In the genomic region with DNA sequence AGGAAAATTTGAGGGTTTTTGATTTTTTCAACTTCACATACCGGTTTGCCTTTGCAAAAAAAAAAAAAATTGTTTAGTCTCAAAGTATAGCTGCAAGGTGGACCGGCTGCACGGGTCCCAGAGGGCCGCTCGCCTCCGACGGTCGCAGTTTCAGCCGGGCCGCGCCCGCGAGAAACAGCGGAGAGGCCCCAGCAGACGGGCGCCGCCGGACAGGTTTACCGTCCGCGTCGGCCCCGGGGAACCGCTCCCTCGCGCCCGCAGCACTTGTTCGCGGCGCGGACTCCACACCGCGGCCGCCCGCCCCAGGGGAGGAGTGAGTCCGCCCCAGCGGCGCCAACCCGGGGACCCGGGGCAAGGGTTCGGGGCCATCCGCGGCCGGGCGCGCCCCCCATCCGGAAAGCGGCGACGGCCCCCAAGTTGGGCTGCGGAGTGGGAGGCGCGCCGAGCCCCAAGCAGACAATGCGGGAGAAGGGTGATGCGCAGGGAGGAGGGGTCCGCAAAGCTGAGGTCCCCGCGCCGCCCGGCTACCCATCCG, we compare ENCODE assay signal across 8 cellular contexts.
DNase-seq lines count a peak whose midpoint lies in the region; ATAC-seq, FAIRE-seq and TF ChIP-seq lines count a peak whose summit lies in the region.
"Not testable (repeated sequence)": the region's sequence is repeated elsewhere in the genome, so short reads cannot be mapped to it uniquely, and the experiment has no call there.

No MANE protein-coding gene starts in this region.

- TF ChIP-seq RAD21 in K562 (CRISPR knock-in tag; conservative IDR thresholded peaks at IDR 0.05 in 1 of 2, IDR thresholded peaks at IDR 0.05 in 1 of 2) = not testable (repeated sequence)

- not testable (repeated sequence) for ATAC-seq in K562; thoracic aorta (ENCODE audit: insufficient number of reproducible peaks, low FRiP score, low read depth)

- not testable (repeated sequence) for H3K9me1 ChIP-seq in K562 (ENCODE audit: control insufficient read depth, insufficient read depth, low read length)

- H3K4me3 ChIP-seq in BE2C (ENCODE audit: low read depth, low read length) = peak overlapping the region; percentile 28
- peak overlapping the region; percentile 38 for H3K4me3 ChIP-seq in HEK293 (ENCODE audit: low read depth, low read length)
- peak overlapping the region; percentile 63; the same call in 1 of the 2 replicates for H3K4me3 ChIP-seq in SK-N-MC
- peak overlapping the region; percentile 27; the same call in 1 of the 2 replicates for H3K4me3 ChIP-seq in K562
- H3K4me3 ChIP-seq in fibroblast of pulmonary artery (replicated peaks; ENCODE audit: low read depth, low read length) = peak overlapping the region; percentile 5
- peak overlapping the region; percentile 35 for H3K4me3 ChIP-seq in kidney epithelial cell (ENCODE audit: low read depth, low read length)
- H3K4me3 ChIP-seq in ovary = peak overlapping the region; percentile 45
- H3K4me3 ChIP-seq in thoracic aorta = peak overlapping the region; percentile 57

- CTCF ChIA-PET in HEK293 (lab: Yijun Ruan, JAX); K562 (lab: Yijun Ruan, JAX; ENCODE audit: low intra/inter-chr PET ratio): not testable (repeated sequence)

- not testable (repeated sequence) for TF ChIP-seq EP300 in K562 (IDR thresholded peaks at IDR 0.05; ENCODE audit: low read length); ovary (IDR thresholded peaks at IDR 0.05)

- not testable (repeated sequence) for BruUV-seq in K562 (replicated peaks; lab: Mats Ljungman, UMichigan)

- not testable (repeated sequence) for H3K36me3 ChIP-seq in BE2C; HEK293 (ENCODE audit: control insufficient read depth in 2 of 2, insufficient read depth in 1 of 2, low read length in 2 of 2); SK-N-MC (ENCODE audit: insufficient read depth, low read length); K562 (ENCODE audit: control insufficient read depth, insufficient read depth, low read length); kidney epithelial cell (ENCODE audit: control insufficient read depth, insufficient read depth, low read length); ovary; thoracic aorta

- intact Hi-C loops in K562 (cut with micrococcal nuclease); ovary (cut with DNase I): not testable (repeated sequence)

- in situ Hi-C loops in K562 (cut with MboI) = not testable (repeated sequence)

- not testable (repeated sequence) for H3K79me2 ChIP-seq in K562 (ENCODE audit: control insufficient read depth, insufficient read depth, low read length)

- DNase-seq in BE2C (peak; percentile 11), ovary (peak in 3 of 5 donors; percentile 8 to 35 (median 15))
- DNase-seq in SK-N-MC (ENCODE audit: low read depth, low spot score); K562 (ENCODE audit: extremely low read depth in 1 of 4, low spot score in 3 of 4); fibroblast of pulmonary artery (ENCODE audit: low read depth); kidney epithelial cell (ENCODE audit: low read depth); thoracic aorta (ENCODE audit: low spot score): not testable (repeated sequence)

- H3K9me3 ChIP-seq in BE2C; HEK293 (ENCODE audit: control insufficient read depth, insufficient read depth, low read depth, low read length); SK-N-MC (ENCODE audit: low read depth, low read length); K562 (replicated peaks; ENCODE audit: control insufficient read depth, insufficient read depth, low read depth, low read length); ovary; thoracic aorta: not testable (repeated sequence)

- not testable (repeated sequence) for TF ChIP-seq CTCF in BE2C (IDR thresholded peaks at IDR 0.05; ENCODE audit: low read depth, low read length); HEK293 (tag by site-specific recombination; IDR thresholded peaks at IDR 0.05); K562 (IDR thresholded peaks at IDR 0.05 in 2 of 3, conservative IDR thresholded peaks at IDR 0.05 in 1 of 3; ENCODE audit: insufficient read depth in 2 of 3, low read depth in 1 of 3, low read length in 3 of 3); fibroblast of pulmonary artery (IDR thresholded peaks at IDR 0.05; ENCODE audit: low read length, missing control alignments); kidney epithelial cell (IDR thresholded peaks at IDR 0.05; ENCODE audit: insufficient read depth, low read length, poor library complexity, severe bottlenecking); ovary (IDR thresholded peaks at IDR 0.05); thoracic aorta (IDR thresholded peaks at IDR 0.05)

- H3K4me2 ChIP-seq in K562 (ENCODE audit: insufficient read depth, low read length) = not testable (repeated sequence)

- not testable (repeated sequence) for H3K27me3 ChIP-seq in BE2C; K562 (ENCODE audit: control insufficient read depth in 2 of 2, insufficient read depth in 2 of 2, low read length in 2 of 2); kidney epithelial cell (ENCODE audit: control insufficient read depth, insufficient read depth, low read length); ovary; thoracic aorta (replicated peaks; ENCODE audit: insufficient read depth)

- POLR2A ChIA-PET in HEK293 (lab: Yijun Ruan, JAX); K562 (lab: Yijun Ruan, JAX): not testable (repeated sequence)

- 3% methylated on average over 14 of the region's 62 CpGs for WGBS in K562 (ENCODE audit: insufficient coverage, low coverage, missing lambda C conversion rate)
- 0 to 2% (median 1%) methylated on average over 23 to 56 of the region's 62 CpGs for WGBS in ovary, 3 donors

- H3K27ac ChIP-seq in HEK293 (ENCODE audit: extremely low read depth, low read depth, low read length); SK-N-MC; K562 (ENCODE audit: extremely low read depth, low read depth, low read length); ovary; thoracic aorta: not testable (repeated sequence)

- not testable (repeated sequence) for H3K4me1 ChIP-seq in BE2C; HEK293 (ENCODE audit: control insufficient read depth, insufficient read depth, low read length); K562 (replicated peaks in 1 of 2; ENCODE audit: control insufficient read depth in 2 of 2, insufficient read depth in 2 of 2, low read length in 2 of 2); ovary (ENCODE audit: insufficient read depth); thoracic aorta (ENCODE audit: control insufficient read depth in 1 of 2, low read depth in 2 of 2)

- not testable (repeated sequence) for TF ChIP-seq POLR2A in K562 (conservative IDR thresholded peaks at IDR 0.05); ovary (IDR thresholded peaks at IDR 0.05)

- not testable (repeated sequence) for FAIRE-seq in K562 (lab: Jason Lieb, UNC)

- not testable (repeated sequence) for H2AFZ ChIP-seq in K562 (ENCODE audit: low read depth, low read length)

- not testable (repeated sequence) for H4K20me1 ChIP-seq in K562 (replicated peaks; ENCODE audit: control insufficient read depth, insufficient read depth, low read length)

- H3K9ac ChIP-seq in SK-N-MC (ENCODE audit: insufficient read length); K562 (ENCODE audit: insufficient read depth in 1 of 2, low read depth in 2 of 2, low read length in 2 of 2): not testable (repeated sequence)

TF ChIP-seq in HEK293, 187 proteins besides CTCF, POLR2A, EP300 and RAD21:
- peak; percentile 55 for TF ChIP-seq ZBTB26 (tag by site-specific recombination; optimal IDR thresholded peaks at IDR 0.05)

TF ChIP-seq in K562, 482 proteins besides CTCF, POLR2A, EP300 and RAD21:
- 0 out of 2 replicates have a peak, but pooled peaks have one; percentile 26 for TF ChIP-seq POLR2G (IDR thresholded peaks at IDR 0.05; ENCODE audit: low read depth, low read length)
- peak; percentile 38; the same call in 1 of the 2 replicates for TF ChIP-seq RBFOX2 (IDR thresholded peaks at IDR 0.05; ENCODE audit: low read depth, low read length)
TF ChIP-seq in K562: peak in this region for 2; not testable (repeated sequence) for 480.

Comparison
In these comparisons a context has a peak if more than half of its experiments do, and no peak if none do; other contexts are left out.
1. H3K4me3 ChIP-seq: peak in every context shown above with its lines; median percentile 63 in SK-N-MC; 57 in thoracic aorta; 45 in ovary; 38 in HEK293; 35 in kidney epithelial cell; 28 in BE2C; 27 in K562; 5 in fibroblast of pulmonary artery.